25 cellular contexts compared by ENCODE assay signal in genomic region chr1:207951652-207952051, GRCh38. TPM values are rescaled to one million over a fixed set of nuclear protein-coding genes. Genes with fewer than 3 reads are reported as not detected.
"Had no signal": no experiment of that assay in that cellular context is flagged by ENCODE, and none has a peak within 500 bp of the region (broad histone marks: within the 10 kb centered on the region; RNA-seq: fewer than 3 reads in every experiment).

No MANE protein-coding gene starts in this region.

- H3K9me3 ChIP-seq: colonic mucosa, neutrophil, pancreas, right atrium auricular region, sigmoid colon, stomach, thoracic aorta, tibial nerve, upper lobe of right lung, uterus had no signal

- FAIRE-seq: frontal cortex, pancreas had no signal

- H3K27ac ChIP-seq: colonic mucosa, neutrophil, pancreas, right atrium auricular region, sigmoid colon, stomach, thoracic aorta, tibial nerve, upper lobe of right lung, uterus had no signal

- H3K27me3 ChIP-seq: colonic mucosa, pancreas, right atrium auricular region, stomach, tibial nerve, upper lobe of right lung, uterus had no signal

- DNase-seq: colonic mucosa; effector CD8-positive, alpha-beta T cell; endodermal cell; erythroblast; hypothalamus; immature natural killer cell; islet precursor cell; natural killer cell; pancreas; sigmoid colon; stimulated activated CD4-positive, alpha-beta T cell treated with anti-CD3 and anti-CD28 coated beads, Interleukin-2, amount 100 ng/mL, for 24 hours; stimulated activated CD4-positive, alpha-beta T cell treated with anti-CD3 and anti-CD28 coated beads, Interleukin-4, amount 100 ng/mL, for 24 hours; stimulated activated naive CD4-positive, alpha-beta T cell treated with Interleukin-2 at 50 U/mL for 16 hours; stomach; upper lobe of right lung; uterus had no signal

- H3K4me3 ChIP-seq: colonic mucosa, lung, pancreas, right atrium auricular region, sigmoid colon, stomach, thoracic aorta, tibial nerve, upper lobe of right lung, uterus had no signal

- H3K4me1 ChIP-seq: colonic mucosa, pancreas, right atrium auricular region, tibial nerve, upper lobe of right lung, uterus had no signal

- H3K36me3 ChIP-seq: colonic mucosa, neutrophil, pancreas, right atrium auricular region, sigmoid colon, stomach, thoracic aorta, tibial nerve, upper lobe of right lung, uterus had no signal

- ATAC-seq: left lobe of liver; natural killer cell; stimulated activated effector memory CD8-positive, alpha-beta T cell treated with anti-CD3 and anti-CD28 coated beads, Interleukin-12 subunit alpha, Interleukin-12 subunit beta, amount 100 ng/mL, for 72 hours; upper lobe of right lung had no signal

RNA-seq across cellular contexts. Expression of gene CD34, which starts 40.7 kb away (rescaled TPM):
- polyA plus RNA-seq: immature natural killer cell, neural cell had no signal
